ENCODE assay signal across 15 cellular contexts in genomic region chr4:170651786-170652185, GRCh38.
"Had no signal": no experiment of that assay in that cellular context is flagged by ENCODE, and none has a peak within 500 bp of the region (broad histone marks: within the 10 kb centered on the region; RNA-seq: fewer than 3 reads in every experiment).

No MANE protein-coding gene starts in this region.

- ATAC-seq: activated CD8-positive, alpha-beta T cell treated with anti-CD3 and anti-CD28 coated beads for 36 hours; esophagus mucosa; heart left ventricle; left cardiac atrium; lower lobe of right lung; sciatic nerve; WTC11 had no signal

- H3K4me3 ChIP-seq: ascending aorta, heart left ventricle, lower lobe of right lung had no signal

- DNase-seq: activated CD4-positive, alpha-beta T cell treated with anti-CD3 and anti-CD28 coated beads for 48 hours; activated CD8-positive, alpha-beta T cell treated with anti-CD3 and anti-CD28 coated beads for 36 hours; activated effector memory CD4-positive, alpha-beta T cell treated with anti-CD3 and anti-CD28 coated beads, Interleukin-2, amount 50 U/mL, for 16 hours; activated T-cell treated with anti-CD3 and anti-CD28 coated beads, Interleukin-2, amount 50 U/mL, for 48 hours; heart left ventricle; immature natural killer cell; left cardiac atrium; lower lobe of right lung; stimulated activated CD4-positive, alpha-beta T cell treated with anti-CD3 and anti-CD28 coated beads, Interleukin-12 subunit alpha, Interleukin-12 subunit beta, amount 100 ng/mL, for 4 hours; stimulated activated CD4-positive, alpha-beta T cell treated with anti-CD3 and anti-CD28 coated beads, Interleukin-2, amount 100 ng/mL, for 24 hours; T-helper 2 cell had no signal
